ENCODE assay signal across 27 cellular contexts in the genomic region with DNA sequence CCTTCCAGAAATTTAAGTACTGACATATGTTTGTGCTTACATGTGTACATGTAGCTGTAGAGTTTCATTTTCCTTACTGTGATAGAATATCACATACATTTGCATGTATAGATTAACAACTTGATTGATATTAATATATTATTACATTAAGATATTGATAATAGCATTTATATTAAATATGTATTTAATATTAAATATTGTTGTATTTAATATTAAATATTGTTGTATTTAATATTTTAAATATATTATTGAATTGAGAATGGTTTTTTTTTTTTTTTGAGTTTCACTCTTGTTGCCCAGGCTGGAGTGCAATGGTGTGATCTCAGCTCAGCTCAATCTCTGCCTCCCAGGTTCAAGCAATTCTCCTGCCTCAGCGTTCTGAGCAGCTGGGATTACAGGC.
"Had no signal": no experiment of that assay in that cellular context is flagged by ENCODE, and none has a peak within 500 bp of the region (broad histone marks: within the 10 kb centered on the region; RNA-seq: fewer than 3 reads in every experiment).

No MANE protein-coding gene starts in this region.

- H3K4me3 ChIP-seq: colonic mucosa, esophagus squamous epithelium, gastroesophageal sphincter, heart left ventricle, hepatocyte, left lung, lower lobe of right lung, mucosa of descending colon had no signal

- DNase-seq: colonic mucosa; cortex of kidney; effector CD8-positive, alpha-beta T cell; effector memory CD8-positive, alpha-beta T cell; endodermal cell; erythroblast; esophagus squamous epithelium; foreskin fibroblast; foreskin melanocyte; heart left ventricle; hypothalamus; immature natural killer cell; islet precursor cell; left cardiac atrium; left lung; left ventricle myocardium superior; lower lobe of right lung; mesenchymal stem cell; mucosa of descending colon; naive B cell had no signal

- H3K27ac ChIP-seq: colonic mucosa, epithelial cell of prostate, esophagus squamous epithelium, gastroesophageal sphincter, heart left ventricle, hepatocyte, left lung, lower lobe of right lung had no signal

- H3K27me3 Mint-ChIP-seq: dendritic cell treated with granulocyte-macrophage colony-stimulating factor and Interleukin-4, amounts not matched to agents 40 ng/mL and 50 ng/mL, for 4 days; naive B cell had no signal

- H3K9me3 Mint-ChIP-seq: effector memory CD8-positive, alpha-beta T cell had no signal

- H3K4me1 Mint-ChIP-seq: immature natural killer cell had no signal

- H3K36me3 ChIP-seq: colonic mucosa, esophagus squamous epithelium, gastroesophageal sphincter, heart left ventricle, left lung, lower lobe of right lung had no signal

- H3K27me3 ChIP-seq: colonic mucosa, esophagus squamous epithelium, gastroesophageal sphincter, heart left ventricle, hepatocyte, left lung had no signal

- ATAC-seq: effector memory CD8-positive, alpha-beta T cell; esophagus mucosa; gastroesophageal sphincter; heart left ventricle; left cardiac atrium; left lung; left ventricle myocardium superior; lower lobe of right lung; mucosa of descending colon had no signal

- H3K4me3 Mint-ChIP-seq: dendritic cell treated with granulocyte-macrophage colony-stimulating factor and Interleukin-4, amounts not matched to agents 40 ng/mL and 50 ng/mL, for 4 days; effector memory CD8-positive, alpha-beta T cell; endodermal cell; immature natural killer cell; mesothelial cell of epicardium; naive B cell had no signal

- FAIRE-seq: endometrium had no signal

- H3K9me3 ChIP-seq: colonic mucosa, esophagus squamous epithelium, gastroesophageal sphincter, heart left ventricle, lower lobe of right lung had no signal

- H3K4me1 ChIP-seq: colonic mucosa, esophagus squamous epithelium, gastroesophageal sphincter, heart left ventricle, left lung, lower lobe of right lung had no signal

- H3K36me3 Mint-ChIP-seq: immature natural killer cell, naive B cell had no signal

- H3K27ac Mint-ChIP-seq: dendritic cell treated with granulocyte-macrophage colony-stimulating factor and Interleukin-4, amounts not matched to agents 40 ng/mL and 50 ng/mL, for 4 days; effector memory CD8-positive, alpha-beta T cell; endodermal cell; immature natural killer cell; mesothelial cell of epicardium; naive B cell had no signal
